ENCODE assay signal across 13 cellular contexts in genomic region chr22:21796231-21796630, GRCh38.
DNase-seq lines count a peak whose midpoint lies in the region; ATAC-seq and TF ChIP-seq lines count a peak whose summit lies in the region.
"Had no signal": no experiment of that assay in that cellular context is flagged by ENCODE, and none has a peak within 500 bp of the region (broad histone marks: within the 10 kb centered on the region; RNA-seq: fewer than 3 reads in every experiment).

No MANE protein-coding gene starts in this region.

- 75 to 79% methylated on average over 3 of the region's 3 CpGs for WGBS in transverse colon (ENCODE audit: low coverage in 1 of 2), 2 donors

- H3K4me1 Mint-ChIP-seq in activated CD8-positive, alpha-beta T cell treated with anti-CD3 and anti-CD28 coated beads, Interleukin-2, amount 10 ng/mL, durations not matched to agents 7 days and 5 days (ENCODE audit: low read depth) = peaks cover 13% of the 10 kb centered on the region
- H3K4me1 Mint-ChIP-seq in activated CD8-positive, alpha-beta T cell treated with anti-CD3 and anti-CD28 coated beads for 36 hours (ENCODE audit: low read depth) = peaks cover 15% of the 10 kb centered on the region
- H3K4me1 Mint-ChIP-seq in CD8-positive, alpha-beta memory T cell = peaks cover 19 to 30% (median 21%) of the 10 kb centered on the region in 3 donors
- H3K4me1 Mint-ChIP-seq in nephron progenitor cell = no peaks in the 10 kb centered on the region

- no peak overlapping the region for H3K4me3 ChIP-seq in CD8-positive, alpha-beta memory T cell (ENCODE audit: low read length)
- H3K4me3 ChIP-seq in dorsolateral prefrontal cortex (no peak overlapping the region), transverse colon (no peak overlapping the region)

- POLR2A ChIA-PET in activated CD8-positive, alpha-beta T cell treated with anti-CD3 and anti-CD28 coated beads, Interleukin-2, amount 10 ng/mL, durations not matched to agents 7 days and 5 days (lab: Charles Lee) = no interaction called here
- POLR2A ChIA-PET in activated CD8-positive, alpha-beta T cell treated with anti-CD3 and anti-CD28 coated beads for 36 hours (lab: Charles Lee) = interaction anchor here (0.9 kb wide), 1 partner anchor 33 kb away, joined by 3 read pairs; no protein-coding TSS in a partner anchor
- POLR2A ChIA-PET in CD8-positive, alpha-beta memory T cell (lab: Charles Lee) = interaction anchor here (0.6 kb wide), 1 partner anchor 106 kb away, joined by 7 read pairs; no protein-coding TSS in a partner anchor

- H3K4me3 Mint-ChIP-seq in activated CD8-positive, alpha-beta T cell treated with anti-CD3 and anti-CD28 coated beads, Interleukin-2, amount 10 ng/mL, durations not matched to agents 7 days and 5 days = no peak overlapping the region
- H3K4me3 Mint-ChIP-seq in activated CD8-positive, alpha-beta T cell treated with anti-CD3 and anti-CD28 coated beads for 36 hours = no peak overlapping the region
- no peak overlapping the region for H3K4me3 Mint-ChIP-seq in CD8-positive, alpha-beta memory T cell
- no peak overlapping the region for H3K4me3 Mint-ChIP-seq in nephron progenitor cell

- peaks cover 16% of the 10 kb centered on the region for H3K36me3 ChIP-seq in CD8-positive, alpha-beta memory T cell (ENCODE audit: insufficient read depth, low read length)
- peaks cover 0 to 39% (median 16%) of the 10 kb centered on the region in 4 donors for H3K36me3 ChIP-seq in transverse colon

- peaks cover 49% of the 10 kb centered on the region for H3K36me3 Mint-ChIP-seq in activated CD8-positive, alpha-beta T cell treated with anti-CD3 and anti-CD28 coated beads, Interleukin-2, amount 10 ng/mL, durations not matched to agents 7 days and 5 days (ENCODE audit: low read depth)
- peaks cover 24% of the 10 kb centered on the region for H3K36me3 Mint-ChIP-seq in activated CD8-positive, alpha-beta T cell treated with anti-CD3 and anti-CD28 coated beads for 36 hours (ENCODE audit: low read depth)
- H3K36me3 Mint-ChIP-seq in CD8-positive, alpha-beta memory T cell = peaks cover 4 to 63% (median 12%) of the 10 kb centered on the region in 3 donors
- H3K36me3 Mint-ChIP-seq in nephron progenitor cell (ENCODE audit: low read depth) = peaks cover 64% of the 10 kb centered on the region

- no peak overlapping the region for H3K27ac ChIP-seq in CD8-positive, alpha-beta memory T cell (ENCODE audit: low read depth, low read length)
- H3K27ac ChIP-seq in dorsolateral prefrontal cortex = peak overlapping the region in 44 of 59 donors; percentile 17 to 87 (median 72)
- H3K27ac ChIP-seq in transverse colon = no peak overlapping the region

- TF ChIP-seq CTCF in activated CD8-positive, alpha-beta T cell treated with anti-CD3 and anti-CD28 coated beads for 36 hours (IDR thresholded peaks at IDR 0.05) = no peak
- TF ChIP-seq CTCF in dorsolateral prefrontal cortex (IDR thresholded peaks at IDR 0.05 in 54 of 56, conservative IDR thresholded peaks at IDR 0.05 in 2 of 56; ENCODE audit: low read depth in 1 of 56, partially characterized antibody in 56 of 56) (no peak), nephron progenitor cell (IDR thresholded peaks at IDR 0.05) (no peak), transverse colon (IDR thresholded peaks at IDR 0.05) (no peak)

- no peak for DNase-seq in activated CD8-positive, alpha-beta T cell treated with anti-CD3 and anti-CD28 coated beads, Interleukin-2, amount 10 ng/mL, durations not matched to agents 7 days and 5 days
- no peak for DNase-seq in activated CD8-positive, alpha-beta T cell treated with anti-CD3 and anti-CD28 coated beads for 36 hours
- no peak for DNase-seq in CD8-positive, alpha-beta memory T cell
- no peak for DNase-seq in dorsolateral prefrontal cortex
- DNase-seq in nephron progenitor cell = no peak
- no peak for DNase-seq in NCI-H1105 (lab: John Stamatoyannopoulos, UW)
- no peak for DNase-seq in transverse colon
- DNase-seq: 8988T, KBM-7, NCI-H1436 treated with DMSO at 0.1 percent for 48 hours, NCI-H2029 treated with DMSO at 0.1 percent for 48 hours, NCI-H510A had no signal

- in situ Hi-C loops in transverse colon (cut with MboI; ENCODE audit: low pct_ligation_motif_present in 1 of 4, low pct_unique_long_range_greater_than_20kb in 1 of 4, low sequenced_read_pairs in 3 of 4) = no loop called here

- H3K9me3 ChIP-seq in CD8-positive, alpha-beta memory T cell (ENCODE audit: low read length) = no peaks in the 10 kb centered on the region
- no peaks in the 10 kb centered on the region for H3K9me3 ChIP-seq in transverse colon

- no peaks in the 10 kb centered on the region for H3K27me3 ChIP-seq in CD8-positive, alpha-beta memory T cell (ENCODE audit: insufficient read depth, low read length, poor library complexity, severe bottlenecking)
- H3K27me3 ChIP-seq in dorsolateral prefrontal cortex (no peaks in the 10 kb centered on the region), transverse colon (no peaks in the 10 kb centered on the region)

- TF ChIP-seq POLR2A in transverse colon (IDR thresholded peaks at IDR 0.05) = no peak

- peaks cover 9% of the 10 kb centered on the region for H3K4me1 ChIP-seq in CD8-positive, alpha-beta memory T cell (ENCODE audit: insufficient read depth, low read length)
- H3K4me1 ChIP-seq in transverse colon = no peaks in the 10 kb centered on the region

- intact Hi-C loops in activated CD8-positive, alpha-beta T cell treated with anti-CD3 and anti-CD28 coated beads for 36 hours (cut with micrococcal nuclease) = no loop called here
- intact Hi-C loops in dorsolateral prefrontal cortex (cut with DNase I) (loop anchor here (5.0 to 10.0 kb wide), 4 partner anchors 59 to 139 kb away; partner anchors contain the start of genes MAPK1 (in 2 of the 2) and YPEL1 (in 1 of the 2)), transverse colon (cut with DNase I; ENCODE audit: low total_unique reads) (no loop called here)

- no peak for ATAC-seq in activated CD8-positive, alpha-beta T cell treated with anti-CD3 and anti-CD28 coated beads, Interleukin-2, amount 10 ng/mL, durations not matched to agents 7 days and 5 days
- no peak for ATAC-seq in activated CD8-positive, alpha-beta T cell treated with anti-CD3 and anti-CD28 coated beads for 36 hours
- ATAC-seq in GM21381 (IDR thresholded peaks at IDR 0.05; ENCODE audit: unreplicated experiment) = no peak

- no peaks in the 10 kb centered on the region for H3K9me3 Mint-ChIP-seq in activated CD8-positive, alpha-beta T cell treated with anti-CD3 and anti-CD28 coated beads, Interleukin-2, amount 10 ng/mL, durations not matched to agents 7 days and 5 days (ENCODE audit: insufficient read depth)
- H3K9me3 Mint-ChIP-seq in activated CD8-positive, alpha-beta T cell treated with anti-CD3 and anti-CD28 coated beads for 36 hours = no peaks in the 10 kb centered on the region
- no peaks in the 10 kb centered on the region for H3K9me3 Mint-ChIP-seq in CD8-positive, alpha-beta memory T cell
- no peaks in the 10 kb centered on the region for H3K9me3 Mint-ChIP-seq in nephron progenitor cell

- H3K27ac Mint-ChIP-seq in activated CD8-positive, alpha-beta T cell treated with anti-CD3 and anti-CD28 coated beads, Interleukin-2, amount 10 ng/mL, durations not matched to agents 7 days and 5 days = peak overlapping the region; percentile 5
- no peak overlapping the region for H3K27ac Mint-ChIP-seq in activated CD8-positive, alpha-beta T cell treated with anti-CD3 and anti-CD28 coated beads for 36 hours
- peak overlapping the region in 6 of 8 donors; percentile 20 to 59 (median 43) for H3K27ac Mint-ChIP-seq in CD8-positive, alpha-beta memory T cell
- H3K27ac Mint-ChIP-seq in nephron progenitor cell = peak overlapping the region; percentile 8

- CTCF ChIA-PET in activated CD8-positive, alpha-beta T cell treated with anti-CD3 and anti-CD28 coated beads, Interleukin-2, amount 10 ng/mL, durations not matched to agents 7 days and 5 days (lab: Charles Lee) = no interaction called here
- CTCF ChIA-PET in activated CD8-positive, alpha-beta T cell treated with anti-CD3 and anti-CD28 coated beads for 36 hours (lab: Charles Lee) = interaction anchor here (0.9 kb wide), 2 partner anchors 29 to 156 kb away, joined by 3 to 4 read pairs; partner anchors contain the start of gene PPM1F
- CTCF ChIA-PET in CD8-positive, alpha-beta memory T cell (lab: Charles Lee) = interaction anchor here (1.2 kb wide), 1 partner anchor 9 kb away, joined by 3 read pairs; no protein-coding TSS in a partner anchor

- no peak for TF ChIP-seq EP300 in transverse colon (IDR thresholded peaks at IDR 0.05; ENCODE audit: low read depth)

- no peaks in the 10 kb centered on the region for H3K27me3 Mint-ChIP-seq in activated CD8-positive, alpha-beta T cell treated with anti-CD3 and anti-CD28 coated beads, Interleukin-2, amount 10 ng/mL, durations not matched to agents 7 days and 5 days (ENCODE audit: low read depth)
- H3K27me3 Mint-ChIP-seq in activated CD8-positive, alpha-beta T cell treated with anti-CD3 and anti-CD28 coated beads for 36 hours = no peaks in the 10 kb centered on the region
- no peaks in the 10 kb centered on the region for H3K27me3 Mint-ChIP-seq in CD8-positive, alpha-beta memory T cell
- H3K27me3 Mint-ChIP-seq in nephron progenitor cell (ENCODE audit: low read depth, poor library complexity) = no peaks in the 10 kb centered on the region

Comparison
In these comparisons a context has a peak if more than half of its experiments do, and no peak if none do; other contexts are left out.
1. H3K27ac ChIP-seq: peak in dorsolateral prefrontal cortex (44 of 59); none in CD8-positive, alpha-beta memory T cell (single experiment) and transverse colon (0 of 4).
2. intact Hi-C loops: an anchor here in dorsolateral prefrontal cortex (5.0 to 10.0 kb wide); none called in activated CD8-positive, alpha-beta T cell treated with anti-CD3 and anti-CD28 coated beads for 36 hours and transverse colon.